Comparison of ENCODE assay signal across 9 cellular contexts in the genomic region with DNA sequence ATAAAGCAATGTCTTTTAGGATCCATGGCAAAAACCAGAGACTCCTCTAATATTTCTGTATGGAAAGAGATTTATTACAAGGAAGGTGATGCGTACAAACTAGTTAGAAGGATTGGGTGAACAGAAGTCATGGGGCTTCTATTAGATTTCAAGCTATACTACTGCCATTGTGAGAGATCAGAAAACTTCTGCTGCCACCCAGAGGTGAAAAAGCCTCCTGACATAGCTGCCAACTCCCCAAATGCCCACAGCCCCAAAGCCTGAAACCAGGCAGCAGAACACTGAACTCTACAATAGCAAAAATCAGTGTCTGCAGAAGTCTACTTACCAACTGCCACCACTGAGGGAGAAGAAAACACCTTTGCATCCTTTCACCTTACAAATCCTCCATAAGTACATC.
DNase-seq lines count a peak whose midpoint lies in the region; ATAC-seq and TF ChIP-seq lines count a peak whose summit lies in the region.
"Had no signal": no experiment of that assay in that cellular context is flagged by ENCODE, and none has a peak within 500 bp of the region (broad histone marks: within the 10 kb centered on the region; RNA-seq: fewer than 3 reads in every experiment).

No MANE protein-coding gene starts in this region.

- ATAC-seq in left colon, result no peak

- H3K4me3 ChIP-seq in GM12864 (ENCODE audit: low read depth, low read length), result no peak overlapping the region

- peak; percentile 15 for TF ChIP-seq CTCF in GM12864 (IDR thresholded peaks at IDR 0.05; ENCODE audit: low read depth, low read length, missing control alignments)
- peak; percentile 80 for TF ChIP-seq CTCF in VCaP (conservative IDR thresholded peaks at IDR 0.05)

- H3K27ac ChIP-seq in VCaP, result no peak overlapping the region

- DNase-seq in GM12864 (ENCODE audit: low read depth), result no peak
- peak; percentile 32 for DNase-seq in KBM-7
- peak; percentile 21 for DNase-seq in midbrain (lab: John Stamatoyannopoulos, UW)
- DNase-seq in left colon, result no peak
- DNase-seq in stimulated activated CD4-positive, alpha-beta T cell treated with anti-CD3 and anti-CD28 coated beads, Interleukin-15, amount 100 ng/mL, for 24 hours, result no peak
- no peak for DNase-seq in UCSD-AML1 (lab: John Stamatoyannopoulos, UW; ENCODE audit: unreplicated experiment)
- DNase-seq in stimulated activated CD4-positive, alpha-beta T cell treated with anti-CD3 and anti-CD28 coated beads, Interleukin-12 subunit alpha, Interleukin-12 subunit beta, amount 100 ng/mL, for 4 hours, result no peak
- DNase-seq: activated B cell treated with CpG ODN at 0.5 μM for 24 hours had no signal

- intact Hi-C loops in left colon (cut with DNase I, micrococcal nuclease), result no loop called here

- in situ Hi-C loops in KBM-7 (cut with MboI; ENCODE audit: low pct_unique_long_range_greater_than_20kb, low sequenced_read_pairs), result no loop called here

Comparison
In these comparisons a context has a peak if more than half of its experiments do, and no peak if none do; other contexts are left out.
1. DNase-seq: peak in KBM-7 (single experiment) and midbrain (single experiment); none in GM12864 (single experiment), left colon (0 of 2), stimulated activated CD4-positive, alpha-beta T cell treated with anti-CD3 and anti-CD28 coated beads, Interleukin-15, amount 100 ng/mL, for 24 hours (single experiment), UCSD-AML1 (single experiment) and stimulated activated CD4-positive, alpha-beta T cell treated with anti-CD3 and anti-CD28 coated beads, Interleukin-12 subunit alpha, Interleukin-12 subunit beta, amount 100 ng/mL, for 4 hours (single experiment).